In genomic region chr15:72216079-72216478, GRCh38 we compare ENCODE assay signal across 19 cellular contexts. TPM values are rescaled to one million over a fixed set of nuclear protein-coding genes. Genes with fewer than 3 reads are reported as not detected.
DNase-seq lines count a peak whose midpoint lies in the region; ATAC-seq and TF ChIP-seq lines count a peak whose summit lies in the region.
"Had no signal": no experiment of that assay in that cellular context is flagged by ENCODE, and none has a peak within 500 bp of the region (broad histone marks: within the 10 kb centered on the region; RNA-seq: fewer than 3 reads in every experiment).

No MANE protein-coding gene starts in this region.

- H3K4me3 ChIP-seq in A673 (ENCODE audit: low read depth, low read length, poor library complexity, severe bottlenecking) (no peak overlapping the region), Panc1 (ENCODE audit: low read depth in 2 of 2, low read length in 2 of 2) (no peak overlapping the region), neutrophil (ENCODE audit: low read depth in 1 of 2, low read length in 1 of 2) (no peak overlapping the region)
- H3K4me3 ChIP-seq: HAP-1, K562, SJSA1 had no signal

- H3K36me3 ChIP-seq in A673 (ENCODE audit: insufficient read depth, low read length, poor library complexity, severe bottlenecking) (peaks cover 100% of the 10 kb centered on the region), Panc1 (ENCODE audit: control insufficient read depth, insufficient read depth, low read length) (peaks cover 67% of the 10 kb centered on the region), neutrophil (peaks cover 87% of the 10 kb centered on the region)

- H3K4me1 Mint-ChIP-seq in activated T-cell treated with anti-CD3 and anti-CD28 coated beads, Interleukin-2, amount 50 U/mL, for 24 hours (ENCODE audit: low read depth), result peaks cover 37% of the 10 kb centered on the region

- TF ChIP-seq CTCF in A673 (conservative IDR thresholded peaks at IDR 0.05; ENCODE audit: low read depth, low read length), result no peak
- no peak for TF ChIP-seq CTCF in Panc1 (IDR thresholded peaks at IDR 0.05)
- TF ChIP-seq CTCF in neutrophil (IDR thresholded peaks at IDR 0.05), result no peak

- H3K27me3 ChIP-seq in A673 (replicated peaks; ENCODE audit: insufficient read depth, low read depth, low read length, poor library complexity) (no peaks in the 10 kb centered on the region), Panc1 (ENCODE audit: control insufficient read depth, insufficient read depth, low read length) (no peaks in the 10 kb centered on the region), neutrophil (no peaks in the 10 kb centered on the region)
- H3K27me3 ChIP-seq: SJSA1 had no signal

- in situ Hi-C loops in Panc1 (cut with HindIII; ENCODE audit: low pct_unique_long_range_greater_than_20kb, low sequenced_read_pairs), result no loop called here

- H3K9me3 ChIP-seq in A673 (ENCODE audit: low read depth, low read length, poor library complexity, severe bottlenecking) (no peaks in the 10 kb centered on the region), Panc1 (ENCODE audit: control insufficient read depth, insufficient read depth, low read depth, low read length) (no peaks in the 10 kb centered on the region), neutrophil (no peaks in the 10 kb centered on the region)
- H3K9me3 ChIP-seq: HAP-1, SJSA1 had no signal

- BruUV-seq in A673 (replicated peaks; lab: Mats Ljungman, UMichigan) (TSS peak; percentile 3), Panc1 (replicated peaks; lab: Mats Ljungman, UMichigan) (TSS peak; percentile 19)

- CTCF ChIA-PET in A673 (lab: Charles Lee), result no interaction called here
- CTCF ChIA-PET in Panc1 (lab: Charles Lee), result no interaction called here

- DNase-seq in activated T-cell treated with anti-CD3 and anti-CD28 coated beads, Interleukin-2, amount 50 U/mL, for 24 hours, result no peak
- no peak for DNase-seq in activated T-cell treated with anti-CD3 and anti-CD28 coated beads, Interleukin-2, amount 50 U/mL, for 1 hour
- DNase-seq in A673 (ENCODE audit: low spot score) (no peak), Panc1 (ENCODE audit: low read depth, low spot score) (no peak), D341Med (ENCODE audit: low spot score) (no peak), NCI-H2196 treated with DMSO at 0.1 percent for 48 hours (lab: John Stamatoyannopoulos, UW; ENCODE audit: unreplicated experiment) (no peak), sciatic nerve (ENCODE audit: low spot score) (no peak)
- DNase-seq: NCI-H1105 treated with DMSO at 0.1 percent for 48 hours, NCI-H1694, NCI-H2107, NCI-H2227 treated with DMSO at 0.1 percent for 48 hours, NCI-H524, NCI-H82 had no signal

- H3K27ac ChIP-seq in A673 (ENCODE audit: low read depth, low read length, poor library complexity, severe bottlenecking), result no peak overlapping the region
- H3K27ac ChIP-seq in Panc1 (ENCODE audit: low read length), result no peak overlapping the region
- peak overlapping the region; percentile 51 for H3K27ac ChIP-seq in neutrophil
- H3K27ac ChIP-seq: 22Rv1, SJSA1 had no signal

- peak overlapping the region; percentile 63 for H3K27ac Mint-ChIP-seq in activated T-cell treated with anti-CD3 and anti-CD28 coated beads, Interleukin-2, amount 50 U/mL, for 24 hours

- peaks cover 100% of the 10 kb centered on the region for H3K36me3 Mint-ChIP-seq in activated T-cell treated with anti-CD3 and anti-CD28 coated beads, Interleukin-2, amount 50 U/mL, for 24 hours (ENCODE audit: low read depth)

- no peak for ATAC-seq in Panc1
- no peak for ATAC-seq in sciatic nerve
- ATAC-seq: K562 had no signal

- H3K4me3 Mint-ChIP-seq in activated T-cell treated with anti-CD3 and anti-CD28 coated beads, Interleukin-2, amount 50 U/mL, for 24 hours, result no peak overlapping the region
- H3K4me3 Mint-ChIP-seq: CD14-positive monocyte had no signal

- H3K9me3 Mint-ChIP-seq in activated T-cell treated with anti-CD3 and anti-CD28 coated beads, Interleukin-2, amount 50 U/mL, for 24 hours, result no peaks in the 10 kb centered on the region
- H3K9me3 Mint-ChIP-seq: CD14-positive monocyte had no signal

- intact Hi-C loops in A673 (cut with micrococcal nuclease; ENCODE audit: unreplicated experiment) (no loop called here), Panc1 (cut with micrococcal nuclease; ENCODE audit: unreplicated experiment) (no loop called here), sciatic nerve (cut with DNase I) (no loop called here)

- H3K4me1 ChIP-seq in A673 (ENCODE audit: insufficient read depth, low read length, poor library complexity, severe bottlenecking), result no peaks in the 10 kb centered on the region
- H3K4me1 ChIP-seq in Panc1 (ENCODE audit: control insufficient read depth, insufficient read depth, low read length), result 0 out of 2 replicates have a peak, but pooled peaks cover under 1% of the 10 kb centered on the region
- peaks cover 13 to 14% of the 10 kb centered on the region in 2 experiments for H3K4me1 ChIP-seq in neutrophil (ENCODE audit: control insufficient read depth in 1 of 2, insufficient read depth in 1 of 2, low read depth in 1 of 2, low read length in 1 of 2)
- H3K4me1 ChIP-seq: HAP-1, SJSA1 had no signal

- POLR2A ChIA-PET in A673 (lab: Charles Lee; ENCODE audit: low non-redundant PET), result no interaction called here
- POLR2A ChIA-PET in Panc1 (lab: Charles Lee), result no interaction called here

- no peaks in the 10 kb centered on the region for H3K27me3 Mint-ChIP-seq in activated T-cell treated with anti-CD3 and anti-CD28 coated beads, Interleukin-2, amount 50 U/mL, for 24 hours

RNA-seq across cellular contexts. Expression of gene PKM, which starts 14.9 kb away (rescaled TPM):
- 1,606 and 1,955 TPM in 2 replicates for total RNA-seq in A673 (2021)
- 1,590 TPM for total RNA-seq in Panc1 (2021; ENCODE audit: unreplicated experiment)
- polyA plus RNA-seq in Panc1 (2012; ENCODE audit: insufficient read length), result 1,992 TPM
- total RNA-seq in sciatic nerve, result 385 TPM

RNA-seq across cellular contexts. Expression of gene GRAMD2A, which starts 18.5 kb away (rescaled TPM):
- 0.20 and 0.43 TPM in 2 replicates for total RNA-seq in A673 (2021)
- 1.3 TPM for total RNA-seq in Panc1 (2021; ENCODE audit: unreplicated experiment)
- polyA plus RNA-seq in Panc1 (2012; ENCODE audit: insufficient read length), result 2.5 TPM
- 6.7 TPM for total RNA-seq in sciatic nerve
- total RNA-seq: K562, SJSA1 had no signal
- polyA plus RNA-seq: CD14-positive monocyte had no signal

RNA-seq across cellular contexts. Expression of gene PARP6, which starts 56.3 kb away (rescaled TPM):
- total RNA-seq in A673 (2021) (68.0 and 71.4 TPM in 2 replicates), Panc1 (2021; ENCODE audit: unreplicated experiment) (85.7 TPM), sciatic nerve (113 TPM)
- 64.5 TPM for polyA plus RNA-seq in Panc1 (2012; ENCODE audit: insufficient read length)
